Comparison of ENCODE assay signal across 17 cellular contexts in genomic region chr4:40887690-40888089, GRCh38.
DNase-seq lines count a peak whose midpoint lies in the region; ATAC-seq, FAIRE-seq and TF ChIP-seq lines count a peak whose summit lies in the region.
"Had no signal": no experiment of that assay in that cellular context is flagged by ENCODE, and none has a peak within 500 bp of the region (broad histone marks: within the 10 kb centered on the region; RNA-seq: fewer than 3 reads in every experiment).

No MANE protein-coding gene starts in this region.

- no peaks in the 10 kb centered on the region for H3K4me1 ChIP-seq in right atrium auricular region
- peaks cover 21% of the 10 kb centered on the region for H3K4me1 ChIP-seq in astrocyte (ENCODE audit: insufficient read depth, low read length)
- H3K4me1 ChIP-seq in hepatocyte (ENCODE audit: insufficient read depth), result no peaks in the 10 kb centered on the region
- no peaks in the 10 kb centered on the region for H3K4me1 ChIP-seq in upper lobe of right lung

- H3K27ac ChIP-seq in right atrium auricular region (no peak overlapping the region), astrocyte (ENCODE audit: low read depth, low read length) (peak overlapping the region; percentile 49), hepatocyte (peak overlapping the region; percentile 27), upper lobe of right lung (peak overlapping the region; percentile 60)
- H3K27ac ChIP-seq: C4-2B, HL-60 had no signal

- no peak overlapping the region for H3K27ac Mint-ChIP-seq in astrocyte (ENCODE audit: unreplicated experiment)
- H3K27ac Mint-ChIP-seq in T-cell, result no peak overlapping the region
- H3K27ac Mint-ChIP-seq in T-helper 17 cell, result no peak overlapping the region
- H3K27ac Mint-ChIP-seq: activated naive CD8-positive, alpha-beta T cell treated with anti-CD3 and anti-CD28 coated beads, Interleukin-2, amount 10 ng/mL, durations not matched to agents 7 days and 5 days; mesothelial cell of epicardium had no signal

- H3K4me3 Mint-ChIP-seq in astrocyte (ENCODE audit: unreplicated experiment), result no peak overlapping the region
- H3K4me3 Mint-ChIP-seq in T-cell, result no peak overlapping the region
- no peak overlapping the region for H3K4me3 Mint-ChIP-seq in T-helper 17 cell
- H3K4me3 Mint-ChIP-seq: activated naive CD8-positive, alpha-beta T cell treated with anti-CD3 and anti-CD28 coated beads, Interleukin-2, amount 10 ng/mL, durations not matched to agents 7 days and 5 days; mesothelial cell of epicardium had no signal

- no peaks in the 10 kb centered on the region for H3K9me2 ChIP-seq in hepatocyte (replicated peaks; ENCODE audit: insufficient read depth)

- H3K9me3 ChIP-seq in right atrium auricular region (no peaks in the 10 kb centered on the region), astrocyte (ENCODE audit: insufficient read depth, low read depth, low read length) (no peaks in the 10 kb centered on the region), hepatocyte (ENCODE audit: low read depth) (no peaks in the 10 kb centered on the region), upper lobe of right lung (no peaks in the 10 kb centered on the region), T-helper 17 cell (ENCODE audit: control insufficient read depth, low read length, poor library complexity, severe bottlenecking) (no peaks in the 10 kb centered on the region)

- H3K4me2 ChIP-seq in astrocyte (ENCODE audit: low read length), result peak overlapping the region; percentile 65
- no peak overlapping the region for H3K4me2 ChIP-seq in hepatocyte

- no peak overlapping the region for H2AFZ ChIP-seq in astrocyte (ENCODE audit: low read depth, low read length)
- no peak overlapping the region for H2AFZ ChIP-seq in hepatocyte

- H3K27me3 Mint-ChIP-seq in astrocyte (ENCODE audit: low read depth, unreplicated experiment), result no peaks in the 10 kb centered on the region
- H3K27me3 Mint-ChIP-seq in T-cell, result peaks cover 7 to 13% of the 10 kb centered on the region in 2 donors
- H3K27me3 Mint-ChIP-seq in T-helper 17 cell, result peaks cover 43% of the 10 kb centered on the region

- peak overlapping the region; percentile 41 for H3K9ac ChIP-seq in astrocyte (ENCODE audit: low read length)

- peak; percentile 20 for FAIRE-seq in astrocyte (lab: Jason Lieb, UNC)

- no peak for DNase-seq in Right ventricle myocardium superior
- no peak for DNase-seq in right atrium auricular region (ENCODE audit: low spot score)
- peak; percentile 87 for DNase-seq in astrocyte (ENCODE audit: low read depth)
- no peak for DNase-seq in hepatocyte (ENCODE audit: low spot score)
- no peak for DNase-seq in upper lobe of right lung
- no peak for DNase-seq in T-cell
- no peak for DNase-seq in T-helper 17 cell
- no peak for DNase-seq in activated effector memory CD4-positive, alpha-beta T cell treated with Interleukin-2 at 50 U/mL for 16 hours
- DNase-seq: activated CD4-positive, alpha-beta T cell treated with anti-CD3 and anti-CD28 coated beads, Interleukin-2, amount 50 U/mL, for 1 hour; activated naive CD8-positive, alpha-beta T cell treated with anti-CD3 and anti-CD28 coated beads, Interleukin-2, amount 10 ng/mL, durations not matched to agents 7 days and 5 days; erythroblast; NCI-H1417 treated with DMSO at 0.1 percent for 48 hours; SHP77 treated with DMSO at 0.1 percent for 48 hours; stimulated activated naive CD4-positive, alpha-beta T cell had no signal

- H3K4me3 ChIP-seq in right atrium auricular region (no peak overlapping the region), astrocyte (ENCODE audit: insufficient read depth, low read depth, low read length) (no peak overlapping the region), hepatocyte (no peak overlapping the region), upper lobe of right lung (no peak overlapping the region)

- ATAC-seq in Right ventricle myocardium superior (ENCODE audit: poor library complexity), result peak; percentile 36
- ATAC-seq in upper lobe of right lung, result peak; percentile 93
- no peak for ATAC-seq in T-cell (replicated peaks in 1 of 4)
- no peak for ATAC-seq in T-helper 17 cell

- H3K4me1 Mint-ChIP-seq in astrocyte (ENCODE audit: low read depth, unreplicated experiment), result no peaks in the 10 kb centered on the region
- no peaks in the 10 kb centered on the region for H3K4me1 Mint-ChIP-seq in T-cell
- peaks cover 2% of the 10 kb centered on the region for H3K4me1 Mint-ChIP-seq in T-helper 17 cell

- H3K9me3 Mint-ChIP-seq in astrocyte (ENCODE audit: unreplicated experiment), result no peaks in the 10 kb centered on the region
- H3K9me3 Mint-ChIP-seq in T-cell, result no peaks in the 10 kb centered on the region
- H3K9me3 Mint-ChIP-seq: activated naive CD8-positive, alpha-beta T cell treated with anti-CD3 and anti-CD28 coated beads, Interleukin-2, amount 10 ng/mL, durations not matched to agents 7 days and 5 days; mesothelial cell of epicardium had no signal

- 92% methylated on average over 9 of the region's 9 CpGs for WGBS in hepatocyte (ENCODE audit: low lambda C conversion rate, missing lambda C conversion rate)

- H3K79me2 ChIP-seq in astrocyte (ENCODE audit: insufficient read depth, low read length) (no peaks in the 10 kb centered on the region), hepatocyte (no peaks in the 10 kb centered on the region)

- no peaks in the 10 kb centered on the region for H3K27me3 ChIP-seq in right atrium auricular region
- no peaks in the 10 kb centered on the region for H3K27me3 ChIP-seq in astrocyte (ENCODE audit: insufficient read depth, low read length)
- H3K27me3 ChIP-seq in hepatocyte, result no peaks in the 10 kb centered on the region
- H3K27me3 ChIP-seq in upper lobe of right lung, result no peaks in the 10 kb centered on the region

- POLR2A ChIA-PET in T-cell (lab: Charles Lee), result no interaction called here

- H3K36me3 ChIP-seq in right atrium auricular region (peaks cover 10% of the 10 kb centered on the region), astrocyte (ENCODE audit: insufficient read depth, low read length) (peaks cover 21% of the 10 kb centered on the region), hepatocyte (replicated peaks; ENCODE audit: insufficient read depth, low read depth) (no peaks in the 10 kb centered on the region), upper lobe of right lung (peaks cover 29% of the 10 kb centered on the region)

- CTCF ChIA-PET in T-cell (lab: Charles Lee), result interaction anchor here in 1 of 2 donors (0.5 kb wide), 1 partner anchor 13 kb away, joined by 7 read pairs; no protein-coding TSS in a partner anchor

- H4K20me1 ChIP-seq in astrocyte (ENCODE audit: insufficient read depth, low read length) (peaks cover 39% of the 10 kb centered on the region), hepatocyte (ENCODE audit: insufficient read depth, poor library complexity, severe bottlenecking) (no peaks in the 10 kb centered on the region)

- TF ChIP-seq CTCF in right atrium auricular region (IDR thresholded peaks at IDR 0.05), result no peak
- TF ChIP-seq CTCF in astrocyte (IDR thresholded peaks at IDR 0.05; ENCODE audit: insufficient read depth, low read depth, low read length), result no peak
- TF ChIP-seq CTCF in hepatocyte (IDR thresholded peaks at IDR 0.05; ENCODE audit: poor library complexity), result no peak
- TF ChIP-seq CTCF in upper lobe of right lung (IDR thresholded peaks at IDR 0.05), result no peak

- intact Hi-C loops in Right ventricle myocardium superior (cut with DNase I), result no loop called here
- intact Hi-C loops in upper lobe of right lung (cut with DNase I), result no loop called here

- H3K36me3 Mint-ChIP-seq in astrocyte (ENCODE audit: low read depth, unreplicated experiment) (peaks cover 34% of the 10 kb centered on the region), T-cell (no peaks in the 10 kb centered on the region), T-helper 17 cell (ENCODE audit: low read depth) (no peaks in the 10 kb centered on the region)

Comparison
In these comparisons a context has a peak if more than half of its experiments do, and no peak if none do; other contexts are left out.
1. ATAC-seq: peak in Right ventricle myocardium superior (single experiment) and upper lobe of right lung (single experiment); none in T-cell (0 of 4) and T-helper 17 cell (single experiment).
2. H3K27ac ChIP-seq: peak in astrocyte (single experiment), hepatocyte (single experiment) and upper lobe of right lung (single experiment); none in right atrium auricular region (0 of 2).